Comparison of ENCODE assay signal across 24 cellular contexts in the genomic region with DNA sequence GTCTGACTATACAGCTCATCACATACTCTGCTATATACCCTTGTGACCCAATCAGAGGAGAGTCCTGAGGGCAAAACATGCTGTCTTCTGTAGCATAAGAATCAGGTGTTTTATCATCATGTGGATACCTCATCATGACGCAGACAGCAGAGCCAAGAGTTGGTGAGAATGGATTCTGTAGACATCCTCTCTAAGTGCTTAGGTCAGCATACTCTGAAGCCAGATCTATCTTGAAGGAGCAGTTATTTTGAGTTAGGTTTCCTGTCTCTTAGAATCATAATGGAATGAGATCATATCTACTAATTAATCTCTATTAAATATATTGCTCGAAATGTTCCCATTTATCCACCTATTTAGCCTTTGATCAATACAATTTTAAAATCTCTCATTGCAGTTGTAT.
"Had no signal": no experiment of that assay in that cellular context is flagged by ENCODE, and none has a peak within 500 bp of the region (broad histone marks: within the 10 kb centered on the region; RNA-seq: fewer than 3 reads in every experiment).

No MANE protein-coding gene starts in this region.

- H3K27ac ChIP-seq: HL-60, KMS-11, SJCRH30 had no signal

- H3K9ac ChIP-seq: KMS-11 had no signal

- DNase-seq: Kasumi-1, MV-4-11, NCI-H1048, NCI-H1105 treated with DMSO at 0.1 percent for 48 hours, NCI-H1417 treated with DMSO at 0.1 percent for 48 hours, NCI-H146, NCI-H1694 treated with DMSO at 0.1 percent for 48 hours, NCI-H1930, NCI-H2081, NCI-H2107, NCI-H2227 treated with DMSO at 0.1 percent for 48 hours, NCI-H510A, NCI-H524 treated with DMSO at 0.1 percent for 48 hours, NCI-H69, NCI-H774, SHP77 treated with DMSO at 0.1 percent for 48 hours, SJCRH30, T-helper 1 cell had no signal

- H3K4me2 ChIP-seq: KMS-11 had no signal

- ATAC-seq: Right ventricle myocardium inferior, SK-N-SH treated with all-trans-retinoic acid at 6 μM for 48 hours had no signal

- H3K4me1 ChIP-seq: SJCRH30 had no signal

- FAIRE-seq: HTR-8/SVneo, RCC 7860 had no signal

- H3K9me3 ChIP-seq: SJCRH30 had no signal

- H3K4me3 ChIP-seq: SJCRH30 had no signal

- H3K27me3 ChIP-seq: SJCRH30 had no signal

- H3K36me3 ChIP-seq: SJCRH30 had no signal
